ENCODE assay signal across 1 cellular context in the genomic region with DNA sequence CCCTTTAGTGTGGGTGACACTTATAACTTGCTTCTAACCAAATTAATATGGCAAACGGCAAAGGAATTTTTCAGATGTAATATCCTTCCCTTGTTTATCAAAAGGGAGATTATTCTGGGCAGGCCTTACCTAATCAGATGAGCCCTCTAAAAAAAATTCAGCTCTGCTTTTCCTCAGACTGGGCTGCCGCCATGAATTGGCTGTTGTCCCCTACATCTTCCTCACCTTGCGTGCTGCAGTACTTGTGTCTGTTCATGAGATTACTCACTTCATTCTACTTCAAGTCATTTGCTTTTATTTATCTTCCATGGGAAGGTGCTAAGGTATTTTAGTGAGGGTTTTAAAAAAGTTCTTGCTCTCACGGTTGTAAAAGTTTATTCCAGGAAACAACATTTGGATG.
TF ChIP-seq lines count a peak whose summit lies in the region.

No MANE protein-coding gene starts in this region.

TF ChIP-seq in H1, 55 proteins besides CTCF, POLR2A, EP300 and RAD21:
- TF ChIP-seq GABPA (IDR thresholded peaks at IDR 0.05; ENCODE audit: borderline replicate concordance, insufficient read depth, low read length) (no peak), SIX5 (IDR thresholded peaks at IDR 0.05; ENCODE audit: low read depth, low read length) (no peak), TCF12 (IDR thresholded peaks at IDR 0.05; ENCODE audit: low read depth, low read length) (no peak), KDM4A (IDR thresholded peaks at IDR 0.05; ENCODE audit: low read depth, low read length, severe bottlenecking) (no peak), PHF8 (conservative IDR thresholded peaks at IDR 0.05; ENCODE audit: low read depth, low read length) (no peak), MAFK (IDR thresholded peaks at IDR 0.05; ENCODE audit: low read depth, low read length) (no peak), CTBP2 (IDR thresholded peaks at IDR 0.05; ENCODE audit: borderline replicate concordance, insufficient read depth, insufficient read length, low read length) (no peak), CBX5 (IDR thresholded peaks at IDR 0.05; ENCODE audit: low read depth, low read length) (no peak), KDM1A (IDR thresholded peaks at IDR 0.05; ENCODE audit: borderline replicate concordance, low read length) (no peak)
- TF ChIP-seq, protein P1, sequence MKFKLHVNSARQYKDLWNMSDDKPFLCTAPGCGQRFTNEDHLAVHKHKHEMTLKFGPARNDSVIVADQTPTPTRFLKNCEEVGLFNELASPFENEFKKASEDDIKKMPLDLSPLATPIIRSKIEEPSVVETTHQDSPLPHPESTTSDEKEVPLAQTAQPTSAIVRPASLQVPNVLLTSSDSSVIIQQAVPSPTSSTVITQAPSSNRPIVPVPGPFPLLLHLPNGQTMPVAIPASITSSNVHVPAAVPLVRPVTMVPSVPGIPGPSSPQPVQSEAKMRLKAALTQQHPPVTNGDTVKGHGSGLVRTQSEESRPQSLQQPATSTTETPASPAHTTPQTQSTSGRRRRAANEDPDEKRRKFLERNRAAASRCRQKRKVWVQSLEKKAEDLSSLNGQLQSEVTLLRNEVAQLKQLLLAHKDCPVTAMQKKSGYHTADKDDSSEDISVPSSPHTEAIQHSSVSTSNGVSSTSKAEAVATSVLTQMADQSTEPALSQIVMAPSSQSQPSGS (IDR thresholded peaks at IDR 0.05; ENCODE audit: low read length) = no peak
- TF ChIP-seq, protein P2, sequence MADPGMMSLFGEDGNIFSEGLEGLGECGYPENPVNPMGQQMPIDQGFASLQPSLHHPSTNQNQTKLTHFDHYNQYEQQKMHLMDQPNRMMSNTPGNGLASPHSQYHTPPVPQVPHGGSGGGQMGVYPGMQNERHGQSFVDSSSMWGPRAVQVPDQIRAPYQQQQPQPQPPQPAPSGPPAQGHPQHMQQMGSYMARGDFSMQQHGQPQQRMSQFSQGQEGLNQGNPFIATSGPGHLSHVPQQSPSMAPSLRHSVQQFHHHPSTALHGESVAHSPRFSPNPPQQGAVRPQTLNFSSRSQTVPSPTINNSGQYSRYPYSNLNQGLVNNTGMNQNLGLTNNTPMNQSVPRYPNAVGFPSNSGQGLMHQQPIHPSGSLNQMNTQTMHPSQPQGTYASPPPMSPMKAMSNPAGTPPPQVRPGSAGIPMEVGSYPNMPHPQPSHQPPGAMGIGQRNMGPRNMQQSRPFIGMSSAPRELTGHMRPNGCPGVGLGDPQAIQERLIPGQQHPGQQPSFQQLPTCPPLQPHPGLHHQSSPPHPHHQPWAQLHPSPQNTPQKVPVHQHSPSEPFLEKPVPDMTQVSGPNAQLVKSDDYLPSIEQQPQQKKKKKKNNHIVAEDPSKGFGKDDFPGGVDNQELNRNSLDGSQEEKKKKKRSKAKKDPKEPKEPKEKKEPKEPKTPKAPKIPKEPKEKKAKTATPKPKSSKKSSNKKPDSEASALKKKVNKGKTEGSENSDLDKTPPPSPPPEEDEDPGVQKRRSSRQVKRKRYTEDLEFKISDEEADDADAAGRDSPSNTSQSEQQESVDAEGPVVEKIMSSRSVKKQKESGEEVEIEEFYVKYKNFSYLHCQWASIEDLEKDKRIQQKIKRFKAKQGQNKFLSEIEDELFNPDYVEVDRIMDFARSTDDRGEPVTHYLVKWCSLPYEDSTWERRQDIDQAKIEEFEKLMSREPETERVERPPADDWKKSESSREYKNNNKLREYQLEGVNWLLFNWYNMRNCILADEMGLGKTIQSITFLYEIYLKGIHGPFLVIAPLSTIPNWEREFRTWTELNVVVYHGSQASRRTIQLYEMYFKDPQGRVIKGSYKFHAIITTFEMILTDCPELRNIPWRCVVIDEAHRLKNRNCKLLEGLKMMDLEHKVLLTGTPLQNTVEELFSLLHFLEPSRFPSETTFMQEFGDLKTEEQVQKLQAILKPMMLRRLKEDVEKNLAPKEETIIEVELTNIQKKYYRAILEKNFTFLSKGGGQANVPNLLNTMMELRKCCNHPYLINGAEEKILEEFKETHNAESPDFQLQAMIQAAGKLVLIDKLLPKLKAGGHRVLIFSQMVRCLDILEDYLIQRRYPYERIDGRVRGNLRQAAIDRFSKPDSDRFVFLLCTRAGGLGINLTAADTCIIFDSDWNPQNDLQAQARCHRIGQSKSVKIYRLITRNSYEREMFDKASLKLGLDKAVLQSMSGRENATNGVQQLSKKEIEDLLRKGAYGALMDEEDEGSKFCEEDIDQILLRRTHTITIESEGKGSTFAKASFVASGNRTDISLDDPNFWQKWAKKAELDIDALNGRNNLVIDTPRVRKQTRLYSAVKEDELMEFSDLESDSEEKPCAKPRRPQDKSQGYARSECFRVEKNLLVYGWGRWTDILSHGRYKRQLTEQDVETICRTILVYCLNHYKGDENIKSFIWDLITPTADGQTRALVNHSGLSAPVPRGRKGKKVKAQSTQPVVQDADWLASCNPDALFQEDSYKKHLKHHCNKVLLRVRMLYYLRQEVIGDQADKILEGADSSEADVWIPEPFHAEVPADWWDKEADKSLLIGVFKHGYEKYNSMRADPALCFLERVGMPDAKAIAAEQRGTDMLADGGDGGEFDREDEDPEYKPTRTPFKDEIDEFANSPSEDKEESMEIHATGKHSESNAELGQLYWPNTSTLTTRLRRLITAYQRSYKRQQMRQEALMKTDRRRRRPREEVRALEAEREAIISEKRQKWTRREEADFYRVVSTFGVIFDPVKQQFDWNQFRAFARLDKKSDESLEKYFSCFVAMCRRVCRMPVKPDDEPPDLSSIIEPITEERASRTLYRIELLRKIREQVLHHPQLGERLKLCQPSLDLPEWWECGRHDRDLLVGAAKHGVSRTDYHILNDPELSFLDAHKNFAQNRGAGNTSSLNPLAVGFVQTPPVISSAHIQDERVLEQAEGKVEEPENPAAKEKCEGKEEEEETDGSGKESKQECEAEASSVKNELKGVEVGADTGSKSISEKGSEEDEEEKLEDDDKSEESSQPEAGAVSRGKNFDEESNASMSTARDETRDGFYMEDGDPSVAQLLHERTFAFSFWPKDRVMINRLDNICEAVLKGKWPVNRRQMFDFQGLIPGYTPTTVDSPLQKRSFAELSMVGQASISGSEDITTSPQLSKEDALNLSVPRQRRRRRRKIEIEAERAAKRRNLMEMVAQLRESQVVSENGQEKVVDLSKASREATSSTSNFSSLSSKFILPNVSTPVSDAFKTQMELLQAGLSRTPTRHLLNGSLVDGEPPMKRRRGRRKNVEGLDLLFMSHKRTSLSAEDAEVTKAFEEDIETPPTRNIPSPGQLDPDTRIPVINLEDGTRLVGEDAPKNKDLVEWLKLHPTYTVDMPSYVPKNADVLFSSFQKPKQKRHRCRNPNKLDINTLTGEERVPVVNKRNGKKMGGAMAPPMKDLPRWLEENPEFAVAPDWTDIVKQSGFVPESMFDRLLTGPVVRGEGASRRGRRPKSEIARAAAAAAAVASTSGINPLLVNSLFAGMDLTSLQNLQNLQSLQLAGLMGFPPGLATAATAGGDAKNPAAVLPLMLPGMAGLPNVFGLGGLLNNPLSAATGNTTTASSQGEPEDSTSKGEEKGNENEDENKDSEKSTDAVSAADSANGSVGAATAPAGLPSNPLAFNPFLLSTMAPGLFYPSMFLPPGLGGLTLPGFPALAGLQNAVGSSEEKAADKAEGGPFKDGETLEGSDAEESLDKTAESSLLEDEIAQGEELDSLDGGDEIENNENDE (IDR thresholded peaks at IDR 0.05; ENCODE audit: insufficient replicate concordance, low read length) = no peak
- TF ChIP-seq, protein P3, sequence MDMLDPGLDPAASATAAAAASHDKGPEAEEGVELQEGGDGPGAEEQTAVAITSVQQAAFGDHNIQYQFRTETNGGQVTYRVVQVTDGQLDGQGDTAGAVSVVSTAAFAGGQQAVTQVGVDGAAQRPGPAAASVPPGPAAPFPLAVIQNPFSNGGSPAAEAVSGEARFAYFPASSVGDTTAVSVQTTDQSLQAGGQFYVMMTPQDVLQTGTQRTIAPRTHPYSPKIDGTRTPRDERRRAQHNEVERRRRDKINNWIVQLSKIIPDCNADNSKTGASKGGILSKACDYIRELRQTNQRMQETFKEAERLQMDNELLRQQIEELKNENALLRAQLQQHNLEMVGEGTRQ (IDR thresholded peaks at IDR 0.05; ENCODE audit: low read length) = no peak
